26 cellular contexts compared by ENCODE assay signal in genomic region chr17:53721101-53721500, GRCh38.
"Had no signal": no experiment of that assay in that cellular context is flagged by ENCODE, and none has a peak within 500 bp of the region (broad histone marks: within the 10 kb centered on the region; RNA-seq: fewer than 3 reads in every experiment).

No MANE protein-coding gene starts in this region.

- FAIRE-seq: islet of Langerhans, urothelium cell line had no signal

- ATAC-seq: activated CD8-positive, alpha-beta T cell treated with anti-CD3 and anti-CD28 coated beads, Interleukin-2, amount 10 ng/mL, durations not matched to agents 7 days and 5 days; gastroesophageal sphincter; naive thymus-derived CD4-positive, alpha-beta T cell; stimulated activated naive B cell treated with anti-CD40 and anti-IgM and Interleukin-4, amounts not matched to agents 10 μg/mL and 1 μg/mL and 100 μg/mL, for 72 hours had no signal

- H3K27me3 ChIP-seq: breast epithelium, colonic mucosa, esophagus squamous epithelium, gastroesophageal sphincter, neural progenitor cell, sigmoid colon, transverse colon had no signal

- H3K4me3 Mint-ChIP-seq: activated CD4-positive, alpha-beta T cell treated with anti-CD3 and anti-CD28 coated beads, Interleukin-2, amount 10 ng/mL, durations not matched to agents 7 days and 5 days; activated CD8-positive, alpha-beta T cell treated with anti-CD3 and anti-CD28 coated beads, Interleukin-2, amount 10 ng/mL, durations not matched to agents 7 days and 5 days; activated naive CD4-positive, alpha-beta T cell treated with anti-CD3 and anti-CD28 coated beads, Interleukin-2, amount 50 U/mL, for 24 hours; activated T-helper 1 cell treated with anti-CD3 and anti-CD28 coated beads, Interleukin-12 subunit alpha, Interleukin-12 subunit beta, Interleukin-2, Interleukin-4 antibody, amounts not matched to agents 30 ng/mL and 10 ng/mL and 1 ng/mL, durations not matched to agents 14 hours and 24 hours and 36 hours; naive thymus-derived CD4-positive, alpha-beta T cell; neural progenitor cell; stimulated activated naive B cell treated with anti-CD40 and anti-IgM and Interleukin-4, amounts not matched to agents 10 μg/mL and 1 μg/mL and 100 μg/mL, for 72 hours; T-helper 2 cell treated with Interferon-gamma antibody and Interleukin-4, amounts not matched to agents 5 μg/mL and 100 μg/mL, for 36 hours had no signal

- H3K4me3 ChIP-seq: breast epithelium, colonic mucosa, esophagus squamous epithelium, gastroesophageal sphincter, lung, neural progenitor cell, sigmoid colon, transverse colon had no signal

- H3K9ac ChIP-seq: neural progenitor cell had no signal

- H3K9me3 ChIP-seq: breast epithelium, colonic mucosa, esophagus squamous epithelium, gastroesophageal sphincter, sigmoid colon had no signal

- H3K4me2 ChIP-seq: neural progenitor cell had no signal

- H3K4me1 Mint-ChIP-seq: activated CD4-positive, alpha-beta T cell treated with anti-CD3 and anti-CD28 coated beads, Interleukin-2, amount 10 ng/mL, durations not matched to agents 7 days and 5 days; activated naive CD4-positive, alpha-beta T cell treated with anti-CD3 and anti-CD28 coated beads, Interleukin-2, amount 50 U/mL, for 24 hours; naive thymus-derived CD4-positive, alpha-beta T cell; neural progenitor cell; stimulated activated naive B cell treated with anti-CD40 and anti-IgM and Interleukin-4, amounts not matched to agents 10 μg/mL and 1 μg/mL and 100 μg/mL, for 72 hours had no signal

- H3K36me3 Mint-ChIP-seq: activated naive CD4-positive, alpha-beta T cell treated with anti-CD3 and anti-CD28 coated beads, Interleukin-2, amount 50 U/mL, for 24 hours; naive thymus-derived CD4-positive, alpha-beta T cell; neural progenitor cell; stimulated activated naive B cell treated with anti-CD40 and anti-IgM and Interleukin-4, amounts not matched to agents 10 μg/mL and 1 μg/mL and 100 μg/mL, for 72 hours had no signal

- H2AFZ ChIP-seq: neural progenitor cell had no signal

- H3K4me1 ChIP-seq: breast epithelium, colonic mucosa, esophagus squamous epithelium, gastroesophageal sphincter, neural progenitor cell, sigmoid colon, transverse colon had no signal

- H3K27ac ChIP-seq: breast epithelium, colonic mucosa, esophagus squamous epithelium, gastroesophageal sphincter, neural progenitor cell, sigmoid colon, transverse colon, VCaP had no signal

- H3K36me3 ChIP-seq: breast epithelium, colonic mucosa, esophagus squamous epithelium, gastroesophageal sphincter, neural progenitor cell, sigmoid colon, transverse colon had no signal

- H3K27me3 Mint-ChIP-seq: activated CD4-positive, alpha-beta T cell treated with anti-CD3 and anti-CD28 coated beads, Interleukin-2, amount 10 ng/mL, durations not matched to agents 7 days and 5 days; activated naive CD4-positive, alpha-beta T cell treated with anti-CD3 and anti-CD28 coated beads, Interleukin-2, amount 50 U/mL, for 24 hours; naive thymus-derived CD4-positive, alpha-beta T cell; stimulated activated naive B cell treated with anti-CD40 and anti-IgM and Interleukin-4, amounts not matched to agents 10 μg/mL and 1 μg/mL and 100 μg/mL, for 72 hours had no signal

- DNase-seq: activated CD4-positive, alpha-beta T cell treated with anti-CD3 and anti-CD28 coated beads, Interleukin-2, amount 10 ng/mL, durations not matched to agents 7 days and 5 days; activated CD4-positive, CD25-positive, alpha-beta regulatory T cell treated with anti-CD3 and anti-CD28 coated beads, Interleukin-2, amount 50 U/mL, for 72 hours; activated CD8-positive, alpha-beta T cell treated with anti-CD3 and anti-CD28 coated beads, Interleukin-2, amount 10 ng/mL, durations not matched to agents 7 days and 5 days; activated gamma-delta T cell; aorta; colonic mucosa; esophagus squamous epithelium; head of caudate nucleus; hypothalamus; naive thymus-derived CD4-positive, alpha-beta T cell; retina; sigmoid colon; stimulated activated CD4-positive, alpha-beta T cell treated with anti-CD3 and anti-CD28 coated beads, Interleukin-2, amount 100 ng/mL, for 48 hours; stimulated activated CD8-positive, alpha-beta memory T cell treated with anti-CD3 and anti-CD28 coated beads, Interleukin-4, amount 100 ng/mL, for 48 hours; stimulated activated naive B cell treated with anti-CD40 and anti-IgM and Interleukin-4, amounts not matched to agents 10 μg/mL and 1 μg/mL and 100 μg/mL, for 72 hours; transverse colon had no signal

- H3K27ac Mint-ChIP-seq: activated CD4-positive, alpha-beta T cell treated with anti-CD3 and anti-CD28 coated beads, Interleukin-2, amount 10 ng/mL, durations not matched to agents 7 days and 5 days; activated CD8-positive, alpha-beta T cell treated with anti-CD3 and anti-CD28 coated beads, Interleukin-2, amount 10 ng/mL, durations not matched to agents 7 days and 5 days; activated naive CD4-positive, alpha-beta T cell treated with anti-CD3 and anti-CD28 coated beads, Interleukin-2, amount 50 U/mL, for 24 hours; activated T-helper 1 cell treated with anti-CD3 and anti-CD28 coated beads, Interleukin-12 subunit alpha, Interleukin-12 subunit beta, Interleukin-2, Interleukin-4 antibody, amounts not matched to agents 30 ng/mL and 10 ng/mL and 1 ng/mL, durations not matched to agents 14 hours and 24 hours and 36 hours; naive thymus-derived CD4-positive, alpha-beta T cell; neural progenitor cell; stimulated activated naive B cell treated with anti-CD40 and anti-IgM and Interleukin-4, amounts not matched to agents 10 μg/mL and 1 μg/mL and 100 μg/mL, for 72 hours; T-helper 2 cell treated with Interferon-gamma antibody and Interleukin-4, amounts not matched to agents 5 μg/mL and 100 μg/mL, for 36 hours had no signal
